In the genomic region with DNA sequence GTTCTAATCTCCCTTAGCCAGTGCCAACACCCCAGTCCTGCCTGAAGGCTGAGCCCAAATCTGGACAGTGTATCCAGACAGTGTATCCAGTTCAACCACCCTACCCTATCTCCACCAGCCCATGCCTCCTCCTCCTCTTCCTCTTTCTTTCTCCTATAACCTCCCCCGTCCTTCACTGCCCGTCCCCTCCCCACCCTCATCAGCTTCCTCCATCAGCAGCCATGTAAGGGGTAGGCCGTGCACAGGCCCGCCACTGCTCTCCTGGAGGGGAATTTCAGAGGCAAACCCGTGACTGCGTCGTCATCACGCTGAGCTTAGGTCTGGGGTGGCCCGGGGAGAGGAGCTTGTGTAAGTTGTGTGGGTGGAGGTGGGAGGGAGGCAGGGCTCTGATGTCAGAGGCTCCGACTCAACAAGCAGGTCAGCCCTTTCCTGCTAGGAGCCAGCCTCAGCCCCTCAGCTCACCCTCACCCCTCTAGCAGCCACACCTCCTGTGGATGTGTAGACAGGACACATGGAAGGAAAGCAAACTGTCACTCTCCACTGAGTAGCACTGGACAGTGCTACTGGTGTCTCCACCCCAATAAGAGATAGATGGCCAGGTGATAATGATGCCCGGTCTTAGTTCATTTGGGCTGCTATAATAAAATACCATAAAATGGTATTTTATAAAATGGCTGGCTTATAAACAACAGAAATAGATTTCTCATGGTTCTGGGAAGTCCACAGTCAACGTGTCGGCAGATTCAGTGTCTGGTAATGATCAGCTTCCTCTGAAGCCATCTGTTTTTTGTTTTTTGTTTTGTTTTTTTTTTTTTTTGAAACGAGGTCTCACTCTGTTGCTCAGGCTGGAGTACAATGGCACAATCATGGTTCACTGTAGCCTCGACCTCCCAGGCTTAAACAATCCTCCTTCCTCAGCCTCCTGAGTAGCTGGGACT, we compare ENCODE assay signal across 8 cellular contexts. TPM values are rescaled to one million over a fixed set of nuclear protein-coding genes. Genes with fewer than 3 reads are reported as not detected.
DNase-seq lines count a peak whose midpoint lies in the region; ATAC-seq and FAIRE-seq lines count a peak whose summit lies in the region.

No MANE protein-coding gene starts in this region.

- no peaks in the 10 kb centered on the region for H3K9me3 Mint-ChIP-seq in immature natural killer cell

- DNase-seq in SK-MEL-5 (ENCODE audit: low read depth, low spot score), result peak; percentile 65
- peak; percentile 86 for DNase-seq in activated naive CD4-positive, alpha-beta T cell treated with Interleukin-2 at 50 U/mL for 16 hours
- peak; percentile 74 to 78 (median 76) for DNase-seq in immature natural killer cell
- DNase-seq in stimulated activated CD4-positive, alpha-beta T cell treated with anti-CD3 and anti-CD28 coated beads, TNF-alpha, amount 100 ng/mL, for 24 hours (ENCODE audit: low read depth in 3 of 3), result peak; percentile 68 to 88 (median 74)
- DNase-seq in NCI-H2081 treated with DMSO at 0.1 percent for 48 hours (lab: John Stamatoyannopoulos, UW), result no peak
- DNase-seq in GM19239 (ENCODE audit: insufficient read length, low spot score), result no peak

- no peak overlapping the region for H3K4me3 Mint-ChIP-seq in immature natural killer cell

- FAIRE-seq in GM19239 (lab: Jason Lieb, UNC), result no peak

- H3K27ac Mint-ChIP-seq in immature natural killer cell, result peak overlapping the region in 5 of 6 donors; percentile 78 to 95 (median 82)

- peak; percentile 88 for ATAC-seq in GM18498 (IDR thresholded peaks at IDR 0.05; ENCODE audit: unreplicated experiment)
- peak; percentile 98 for ATAC-seq in HG02870 (IDR thresholded peaks at IDR 0.05; ENCODE audit: unreplicated experiment)

- no peaks in the 10 kb centered on the region for H3K36me3 Mint-ChIP-seq in immature natural killer cell

- in situ Hi-C loops in SK-MEL-5 (cut with HindIII; ENCODE audit: low pct_unique_long_range_greater_than_20kb, low sequenced_read_pairs), result no loop called here

- peaks cover 11 to 13% of the 10 kb centered on the region in 2 donors for H3K4me1 Mint-ChIP-seq in immature natural killer cell

- H3K27me3 Mint-ChIP-seq in immature natural killer cell (ENCODE audit: low read depth in 3 of 3), result peaks cover 3 to 7% (median 4%) of the 10 kb centered on the region in 3 donors

RNA-seq across cellular contexts. Expression of gene IRF2BPL, which starts 50.4 kb away (rescaled TPM):
- 27.2 and 28.7 TPM in 2 replicates for total RNA-seq in SK-MEL-5 (2014; rRNA removed; shearing (Covaris generic))
- polyA plus RNA-seq in SK-MEL-5 (2015; cell fraction: cytosol; rRNA removed), result 52.2 and 59.2 TPM in 2 replicates
- polyA plus RNA-seq in SK-MEL-5 (2015; cell fraction: nucleus; rRNA removed), result 9.7 and 12.2 TPM in 2 replicates
- 10 to 100 TPM in 1 of 3 donors, 1 to 10 TPM in 2; 3.5 to 11.1 (median 3.6) TPM for polyA plus RNA-seq in immature natural killer cell

Comparison
In these comparisons a context has a peak if more than half of its experiments do, and no peak if none do; other contexts are left out.
1. DNase-seq: peak in SK-MEL-5 (single experiment), activated naive CD4-positive, alpha-beta T cell treated with Interleukin-2 at 50 U/mL for 16 hours (single experiment), immature natural killer cell (3 of 3) and stimulated activated CD4-positive, alpha-beta T cell treated with anti-CD3 and anti-CD28 coated beads, TNF-alpha, amount 100 ng/mL, for 24 hours (3 of 3); none in NCI-H2081 treated with DMSO at 0.1 percent for 48 hours (single experiment) and GM19239 (single experiment).